ENCODE assay signal across 20 cellular contexts in the genomic region with DNA sequence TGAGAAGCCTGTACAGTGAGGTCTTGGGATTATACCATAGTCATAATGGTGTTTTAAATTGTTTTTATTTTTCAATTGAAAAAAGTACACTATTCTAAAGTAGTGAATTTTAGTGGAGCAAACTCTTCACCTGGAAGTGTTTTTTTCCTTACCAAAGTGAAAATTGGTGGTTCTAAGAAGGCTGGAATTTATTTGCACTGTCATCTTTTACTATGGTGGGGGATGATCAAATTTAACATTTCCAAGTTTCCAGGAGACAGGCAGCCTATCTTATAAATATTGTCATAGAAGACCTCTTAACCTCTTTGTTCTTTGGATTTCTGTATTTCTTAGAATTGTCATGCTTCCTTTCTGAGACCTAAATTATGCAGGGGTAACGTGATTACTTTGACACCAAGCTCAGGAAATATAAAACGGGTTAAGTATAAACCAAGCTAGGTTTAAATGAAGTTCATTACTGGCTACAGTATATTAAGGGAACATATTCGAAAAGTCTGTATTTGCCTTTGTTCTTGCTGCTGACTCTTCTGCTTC. TPM values are rescaled to one million over a fixed set of nuclear protein-coding genes. Genes with fewer than 3 reads are reported as not detected.
DNase-seq lines count a peak whose midpoint lies in the region; ATAC-seq and TF ChIP-seq lines count a peak whose summit lies in the region.
"Had no signal": no experiment of that assay in that cellular context is flagged by ENCODE, and none has a peak within 500 bp of the region (broad histone marks: within the 10 kb centered on the region; RNA-seq: fewer than 3 reads in every experiment).

No MANE protein-coding gene starts in this region.

- DNase-seq in activated naive CD4-positive, alpha-beta T cell treated with anti-CD3 and anti-CD28 coated beads, Interleukin-2, amount 10 ng/mL, durations not matched to agents 7 days and 5 days = no peak
- DNase-seq in activated naive CD4-positive, alpha-beta T cell (lab: John Stamatoyannopoulos, UW) = no peak
- DNase-seq in central memory CD8-positive, alpha-beta T cell (ENCODE audit: low spot score in 2 of 2) = no peak
- DNase-seq in stimulated activated naive CD8-positive, alpha-beta T cell treated with anti-CD3 and anti-CD28 coated beads, Interleukin-15, amount 100 ng/mL, for 72 hours = no peak
- DNase-seq in SKM-1 treated with dmso at 0.1 percent for 144 hours (lab: John Stamatoyannopoulos, UW; ENCODE audit: unreplicated experiment) = no peak
- DNase-seq in posterior vena cava (ENCODE audit: low spot score) = no peak
- DNase-seq: amygdala; caudate nucleus; effector CD8-positive, alpha-beta T cell; kidney; NCI-H1694 treated with DMSO at 0.1 percent for 48 hours; NK-92 treated with Interleukin-12 subunit alpha and Interleukin-12 subunit beta, amount 100 ng/mL, for 24 hours; ovary; stimulated activated CD4-positive, alpha-beta T cell treated with anti-CD3 and anti-CD28 coated beads, Interleukin-1b, Interleukin-23, amount 100 ng/mL, for 48 hours; uterus had no signal

- ATAC-seq in central memory CD8-positive, alpha-beta T cell (replicated peaks; ENCODE audit: extremely low read depth, poor library complexity, severe bottlenecking) = no peak
- ATAC-seq in stimulated activated naive CD8-positive, alpha-beta T cell treated with anti-CD3 and anti-CD28 coated beads, Interleukin-15, amount 100 ng/mL, for 72 hours = peak; percentile 39
- ATAC-seq: HCT116 had no signal

- H3K79me2 ChIP-seq in Loucy (ENCODE audit: insufficient read depth, low read length) = peaks cover 73% of the 10 kb centered on the region

- intact Hi-C loops in posterior vena cava (cut with DNase I) = no loop called here

- H3K9ac ChIP-seq in Loucy (ENCODE audit: low read depth, low read length, poor library complexity, severe bottlenecking) = peak overlapping the region; percentile 21

- H3K27me3 Mint-ChIP-seq in activated naive CD4-positive, alpha-beta T cell treated with anti-CD3 and anti-CD28 coated beads, Interleukin-2, amount 10 ng/mL, durations not matched to agents 7 days and 5 days = no peaks in the 10 kb centered on the region
- no peaks in the 10 kb centered on the region for H3K27me3 Mint-ChIP-seq in central memory CD8-positive, alpha-beta T cell
- no peaks in the 10 kb centered on the region for H3K27me3 Mint-ChIP-seq in stimulated activated naive CD8-positive, alpha-beta T cell treated with anti-CD3 and anti-CD28 coated beads, Interleukin-15, amount 100 ng/mL, for 72 hours
- H3K27me3 Mint-ChIP-seq: B cell, IgD-negative memory B cell had no signal

- H3K9me2 ChIP-seq in Loucy (replicated peaks; ENCODE audit: low read depth, low read length) = no peaks in the 10 kb centered on the region

- H3K36me3 ChIP-seq in Loucy (ENCODE audit: insufficient read depth, low read length) = peaks cover 22% of the 10 kb centered on the region; the same call in 1 of the 2 replicates
- H3K36me3 ChIP-seq: ovary, uterus had no signal

- peak overlapping the region; percentile 24 for H3K4me3 ChIP-seq in Loucy (ENCODE audit: low read length, poor library complexity, severe bottlenecking)
- H3K4me3 ChIP-seq: hepatocyte, ovary, uterus had no signal

- no peak for TF ChIP-seq CTCF in Loucy (conservative IDR thresholded peaks at IDR 0.05; ENCODE audit: low read length)

- peaks cover 58% of the 10 kb centered on the region for H3K4me1 Mint-ChIP-seq in activated naive CD4-positive, alpha-beta T cell treated with anti-CD3 and anti-CD28 coated beads, Interleukin-2, amount 10 ng/mL, durations not matched to agents 7 days and 5 days
- H3K4me1 Mint-ChIP-seq in central memory CD8-positive, alpha-beta T cell = peaks cover 49% of the 10 kb centered on the region
- peaks cover 15% of the 10 kb centered on the region for H3K4me1 Mint-ChIP-seq in stimulated activated naive CD8-positive, alpha-beta T cell treated with anti-CD3 and anti-CD28 coated beads, Interleukin-15, amount 100 ng/mL, for 72 hours

- H3K4me2 ChIP-seq in Loucy (ENCODE audit: low read depth, low read length, poor library complexity, severe bottlenecking) = peak overlapping the region; percentile 61
- H3K4me2 ChIP-seq: hepatocyte had no signal

- CTCF ChIA-PET in activated naive CD4-positive, alpha-beta T cell treated with anti-CD3 and anti-CD28 coated beads, Interleukin-2, amount 10 ng/mL, durations not matched to agents 7 days and 5 days (lab: Charles Lee) = interaction anchor here (0.8 to 1.8 kb wide), 15 partner anchors 9 to 168 kb away, joined by 3 to 8 read pairs (median 3); no protein-coding TSS in a partner anchor

- H3K27ac Mint-ChIP-seq in activated naive CD4-positive, alpha-beta T cell treated with anti-CD3 and anti-CD28 coated beads, Interleukin-2, amount 10 ng/mL, durations not matched to agents 7 days and 5 days = peak overlapping the region; percentile 25
- H3K27ac Mint-ChIP-seq in central memory CD8-positive, alpha-beta T cell (ENCODE audit: low read depth) = peak overlapping the region; percentile 53
- peak overlapping the region; percentile 9 to 21 for H3K27ac Mint-ChIP-seq in stimulated activated naive CD8-positive, alpha-beta T cell treated with anti-CD3 and anti-CD28 coated beads, Interleukin-15, amount 100 ng/mL, for 72 hours
- H3K27ac Mint-ChIP-seq: B cell had no signal

- peaks cover 3% of the 10 kb centered on the region; the same call in 1 of the 2 replicates for H3K9me3 ChIP-seq in Loucy (ENCODE audit: insufficient read depth, low read depth, low read length)
- H3K9me3 ChIP-seq: ovary, uterus had no signal

- H3K36me3 Mint-ChIP-seq in activated naive CD4-positive, alpha-beta T cell treated with anti-CD3 and anti-CD28 coated beads, Interleukin-2, amount 10 ng/mL, durations not matched to agents 7 days and 5 days = peaks cover 45% of the 10 kb centered on the region
- peaks cover 14% of the 10 kb centered on the region for H3K36me3 Mint-ChIP-seq in central memory CD8-positive, alpha-beta T cell (ENCODE audit: insufficient read depth)

- peaks cover 24% of the 10 kb centered on the region for H3K4me1 ChIP-seq in Loucy (ENCODE audit: insufficient read depth, low read length, poor library complexity, severe bottlenecking)
- H3K4me1 ChIP-seq: uterus had no signal

- no peaks in the 10 kb centered on the region for H3K27me3 ChIP-seq in Loucy (ENCODE audit: insufficient read depth, low read length, poor library complexity, severe bottlenecking)
- H3K27me3 ChIP-seq: hepatocyte, ovary, uterus had no signal

- no peak overlapping the region for H2AFZ ChIP-seq in Loucy (ENCODE audit: low read length)
- H2AFZ ChIP-seq: hepatocyte had no signal

- no peaks in the 10 kb centered on the region for H3F3A ChIP-seq in Loucy (ENCODE audit: low read depth)

- H4K20me1 ChIP-seq in Loucy (ENCODE audit: insufficient read depth, low read length, poor library complexity, severe bottlenecking) = peaks cover 4% of the 10 kb centered on the region

- H3K9me3 Mint-ChIP-seq in activated naive CD4-positive, alpha-beta T cell treated with anti-CD3 and anti-CD28 coated beads, Interleukin-2, amount 10 ng/mL, durations not matched to agents 7 days and 5 days = peaks cover 7% of the 10 kb centered on the region
- no peaks in the 10 kb centered on the region for H3K9me3 Mint-ChIP-seq in central memory CD8-positive, alpha-beta T cell
- H3K9me3 Mint-ChIP-seq in stimulated activated naive CD8-positive, alpha-beta T cell treated with anti-CD3 and anti-CD28 coated beads, Interleukin-15, amount 100 ng/mL, for 72 hours = no peaks in the 10 kb centered on the region

- no peak overlapping the region for H3K4me3 Mint-ChIP-seq in activated naive CD4-positive, alpha-beta T cell treated with anti-CD3 and anti-CD28 coated beads, Interleukin-2, amount 10 ng/mL, durations not matched to agents 7 days and 5 days
- no peak overlapping the region for H3K4me3 Mint-ChIP-seq in central memory CD8-positive, alpha-beta T cell
- H3K4me3 Mint-ChIP-seq in stimulated activated naive CD8-positive, alpha-beta T cell treated with anti-CD3 and anti-CD28 coated beads, Interleukin-15, amount 100 ng/mL, for 72 hours = peak overlapping the region; percentile 16 to 64
- H3K4me3 Mint-ChIP-seq: B cell had no signal

RNA-seq across cellular contexts. Expression of gene NDFIP1, which starts 20.2 kb away (rescaled TPM):
- 10 to 100 TPM; 78.5 to 81.0 TPM for total RNA-seq in posterior vena cava

Comparison
In these comparisons a context has a peak if more than half of its experiments do, and no peak if none do; other contexts are left out.
1. H3K4me3 Mint-ChIP-seq: peak in stimulated activated naive CD8-positive, alpha-beta T cell treated with anti-CD3 and anti-CD28 coated beads, Interleukin-15, amount 100 ng/mL, for 72 hours (2 of 2); none in activated naive CD4-positive, alpha-beta T cell treated with anti-CD3 and anti-CD28 coated beads, Interleukin-2, amount 10 ng/mL, durations not matched to agents 7 days and 5 days (single experiment) and central memory CD8-positive, alpha-beta T cell (single experiment).
2. Peak in every context shown above with its lines, with median percentiles within 50 percentile points of each other: H3K27ac Mint-ChIP-seq.